ENCODE assay signal across 2 cellular contexts in genomic region chr16:49465661-49466528, GRCh38.
TF ChIP-seq lines count a peak whose summit lies in the region.

No MANE protein-coding gene starts in this region.

TF ChIP-seq in GM23338, 12 proteins besides CTCF, POLR2A, EP300 and RAD21:
- TF ChIP-seq, protein P1, sequence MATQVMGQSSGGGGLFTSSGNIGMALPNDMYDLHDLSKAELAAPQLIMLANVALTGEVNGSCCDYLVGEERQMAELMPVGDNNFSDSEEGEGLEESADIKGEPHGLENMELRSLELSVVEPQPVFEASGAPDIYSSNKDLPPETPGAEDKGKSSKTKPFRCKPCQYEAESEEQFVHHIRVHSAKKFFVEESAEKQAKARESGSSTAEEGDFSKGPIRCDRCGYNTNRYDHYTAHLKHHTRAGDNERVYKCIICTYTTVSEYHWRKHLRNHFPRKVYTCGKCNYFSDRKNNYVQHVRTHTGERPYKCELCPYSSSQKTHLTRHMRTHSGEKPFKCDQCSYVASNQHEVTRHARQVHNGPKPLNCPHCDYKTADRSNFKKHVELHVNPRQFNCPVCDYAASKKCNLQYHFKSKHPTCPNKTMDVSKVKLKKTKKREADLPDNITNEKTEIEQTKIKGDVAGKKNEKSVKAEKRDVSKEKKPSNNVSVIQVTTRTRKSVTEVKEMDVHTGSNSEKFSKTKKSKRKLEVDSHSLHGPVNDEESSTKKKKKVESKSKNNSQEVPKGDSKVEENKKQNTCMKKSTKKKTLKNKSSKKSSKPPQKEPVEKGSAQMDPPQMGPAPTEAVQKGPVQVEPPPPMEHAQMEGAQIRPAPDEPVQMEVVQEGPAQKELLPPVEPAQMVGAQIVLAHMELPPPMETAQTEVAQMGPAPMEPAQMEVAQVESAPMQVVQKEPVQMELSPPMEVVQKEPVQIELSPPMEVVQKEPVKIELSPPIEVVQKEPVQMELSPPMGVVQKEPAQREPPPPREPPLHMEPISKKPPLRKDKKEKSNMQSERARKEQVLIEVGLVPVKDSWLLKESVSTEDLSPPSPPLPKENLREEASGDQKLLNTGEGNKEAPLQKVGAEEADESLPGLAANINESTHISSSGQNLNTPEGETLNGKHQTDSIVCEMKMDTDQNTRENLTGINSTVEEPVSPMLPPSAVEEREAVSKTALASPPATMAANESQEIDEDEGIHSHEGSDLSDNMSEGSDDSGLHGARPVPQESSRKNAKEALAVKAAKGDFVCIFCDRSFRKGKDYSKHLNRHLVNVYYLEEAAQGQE (IDR thresholded peaks at IDR 0.05; ENCODE audit: unreplicated experiment) = no peak
- no peak for TF ChIP-seq CREB1 (CRISPR knock-in tag; IDR thresholded peaks at IDR 0.05; ENCODE audit: low read depth)
- TF ChIP-seq ZNF331 (CRISPR knock-in tag; IDR thresholded peaks at IDR 0.05; ENCODE audit: low read depth) = no peak
- no peak for TF ChIP-seq EZH2 (IDR thresholded peaks at IDR 0.05; ENCODE audit: low read depth, unreplicated experiment)
- TF ChIP-seq EZH2phosphoT487 (IDR thresholded peaks at IDR 0.05; ENCODE audit: unreplicated experiment) = no peak
- TF ChIP-seq STAT1 (IDR thresholded peaks at IDR 0.05; ENCODE audit: unreplicated experiment) = no peak
- TF ChIP-seq ZNF114 (CRISPR knock-in tag; IDR thresholded peaks at IDR 0.05) = no peak
- TF ChIP-seq, protein P2, sequence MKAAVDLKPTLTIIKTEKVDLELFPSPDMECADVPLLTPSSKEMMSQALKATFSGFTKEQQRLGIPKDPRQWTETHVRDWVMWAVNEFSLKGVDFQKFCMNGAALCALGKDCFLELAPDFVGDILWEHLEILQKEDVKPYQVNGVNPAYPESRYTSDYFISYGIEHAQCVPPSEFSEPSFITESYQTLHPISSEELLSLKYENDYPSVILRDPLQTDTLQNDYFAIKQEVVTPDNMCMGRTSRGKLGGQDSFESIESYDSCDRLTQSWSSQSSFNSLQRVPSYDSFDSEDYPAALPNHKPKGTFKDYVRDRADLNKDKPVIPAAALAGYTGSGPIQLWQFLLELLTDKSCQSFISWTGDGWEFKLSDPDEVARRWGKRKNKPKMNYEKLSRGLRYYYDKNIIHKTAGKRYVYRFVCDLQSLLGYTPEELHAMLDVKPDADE (IDR thresholded peaks at IDR 0.05) = no peak
- TF ChIP-seq ZNF462 (CRISPR knock-in tag; IDR thresholded peaks at IDR 0.05) = no peak
- TF ChIP-seq NANOG (IDR thresholded peaks at IDR 0.05; ENCODE audit: borderline replicate concordance) = no peak
- TF ChIP-seq JUNB (IDR thresholded peaks at IDR 0.05; ENCODE audit: unreplicated experiment) = no peak
- TF ChIP-seq POLR2AphosphoS5 (IDR thresholded peaks at IDR 0.05; ENCODE audit: low read depth) = no peak

TF ChIP-seq in HepG2, 621 proteins besides CTCF, POLR2A, EP300 and RAD21:
- TF ChIP-seq, protein P3, sequence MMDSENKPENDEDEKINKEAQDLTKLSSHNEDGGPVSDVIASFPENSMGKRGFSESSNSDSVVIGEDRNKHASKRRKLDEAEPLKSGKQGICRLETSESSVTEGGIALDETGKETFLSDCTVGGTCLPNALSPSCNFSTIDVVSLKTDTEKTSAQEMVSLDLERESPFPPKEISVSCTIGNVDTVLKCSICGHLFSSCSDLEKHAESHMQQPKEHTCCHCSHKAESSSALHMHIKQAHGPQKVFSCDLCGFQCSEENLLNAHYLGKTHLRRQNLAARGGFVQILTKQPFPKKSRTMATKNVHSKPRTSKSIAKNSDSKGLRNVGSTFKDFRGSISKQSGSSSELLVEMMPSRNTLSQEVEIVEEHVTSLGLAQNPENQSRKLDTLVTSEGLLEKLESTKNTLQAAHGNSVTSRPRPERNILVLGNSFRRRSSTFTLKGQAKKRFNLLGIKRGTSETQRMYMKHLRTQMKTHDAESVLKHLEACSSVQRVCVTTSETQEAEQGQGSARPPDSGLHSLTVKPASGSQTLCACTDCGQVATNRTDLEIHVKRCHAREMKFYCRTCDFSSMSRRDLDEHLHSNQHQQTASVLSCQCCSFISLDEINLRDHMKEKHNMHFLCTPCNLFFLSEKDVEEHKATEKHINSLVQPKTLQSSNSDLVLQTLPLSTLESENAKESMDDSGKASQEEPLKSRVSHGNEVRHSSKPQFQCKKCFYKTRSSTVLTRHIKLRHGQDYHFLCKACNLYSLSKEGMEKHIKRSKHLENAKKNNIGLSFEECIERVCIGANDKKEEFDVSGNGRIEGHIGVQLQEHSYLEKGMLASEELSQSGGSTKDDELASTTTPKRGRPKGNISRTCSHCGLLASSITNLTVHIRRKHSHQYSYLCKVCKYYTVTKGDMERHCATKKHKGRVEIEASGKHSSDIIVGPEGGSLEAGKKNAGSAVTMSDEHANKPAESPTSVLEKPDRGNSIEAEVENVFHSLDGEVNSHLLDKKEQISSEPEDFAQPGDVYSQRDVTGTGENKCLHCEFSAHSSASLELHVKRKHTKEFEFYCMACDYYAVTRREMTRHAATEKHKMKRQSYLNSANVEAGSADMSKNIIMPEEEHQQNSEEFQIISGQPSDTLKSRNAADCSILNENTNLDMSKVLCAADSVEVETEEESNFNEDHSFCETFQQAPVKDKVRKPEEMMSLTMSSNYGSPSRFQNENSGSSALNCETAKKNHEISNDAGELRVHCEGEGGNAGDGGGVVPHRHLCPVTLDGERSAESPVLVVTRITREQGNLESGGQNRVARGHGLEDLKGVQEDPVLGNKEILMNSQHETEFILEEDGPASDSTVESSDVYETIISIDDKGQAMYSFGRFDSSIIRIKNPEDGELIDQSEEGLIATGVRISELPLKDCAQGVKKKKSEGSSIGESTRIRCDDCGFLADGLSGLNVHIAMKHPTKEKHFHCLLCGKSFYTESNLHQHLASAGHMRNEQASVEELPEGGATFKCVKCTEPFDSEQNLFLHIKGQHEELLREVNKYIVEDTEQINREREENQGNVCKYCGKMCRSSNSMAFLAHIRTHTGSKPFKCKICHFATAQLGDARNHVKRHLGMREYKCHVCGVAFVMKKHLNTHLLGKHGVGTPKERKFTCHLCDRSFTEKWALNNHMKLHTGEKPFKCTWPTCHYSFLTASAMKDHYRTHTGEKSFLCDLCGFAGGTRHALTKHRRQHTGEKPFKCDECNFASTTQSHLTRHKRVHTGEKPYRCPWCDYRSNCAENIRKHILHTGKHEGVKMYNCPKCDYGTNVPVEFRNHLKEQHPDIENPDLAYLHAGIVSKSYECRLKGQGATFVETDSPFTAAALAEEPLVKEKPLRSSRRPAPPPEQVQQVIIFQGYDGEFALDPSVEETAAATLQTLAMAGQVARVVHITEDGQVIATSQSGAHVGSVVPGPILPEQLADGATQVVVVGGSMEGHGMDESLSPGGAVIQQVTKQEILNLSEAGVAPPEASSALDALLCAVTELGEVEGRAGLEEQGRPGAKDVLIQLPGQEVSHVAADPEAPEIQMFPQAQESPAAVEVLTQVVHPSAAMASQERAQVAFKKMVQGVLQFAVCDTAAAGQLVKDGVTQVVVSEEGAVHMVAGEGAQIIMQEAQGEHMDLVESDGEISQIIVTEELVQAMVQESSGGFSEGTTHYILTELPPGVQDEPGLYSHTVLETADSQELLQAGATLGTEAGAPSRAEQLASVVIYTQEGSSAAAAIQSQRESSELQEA (CRISPR knock-in tag; IDR thresholded peaks at IDR 0.05; ENCODE audit: not compliant biosample characterization) = no peak
- TF ChIP-seq RFX3 (CRISPR knock-in tag; IDR thresholded peaks at IDR 0.05) (no peak), HOXA5 (CRISPR knock-in tag; IDR thresholded peaks at IDR 0.05) (no peak), SMAD9 (CRISPR knock-in tag; IDR thresholded peaks at IDR 0.05) (no peak), HNF4G (IDR thresholded peaks at IDR 0.05; ENCODE audit: borderline replicate concordance, low read depth, low read length) (no peak), HNF4G (CRISPR knock-in tag; IDR thresholded peaks at IDR 0.05; ENCODE audit: borderline replicate concordance, low read depth) (no peak)
- TF ChIP-seq, protein P4, sequence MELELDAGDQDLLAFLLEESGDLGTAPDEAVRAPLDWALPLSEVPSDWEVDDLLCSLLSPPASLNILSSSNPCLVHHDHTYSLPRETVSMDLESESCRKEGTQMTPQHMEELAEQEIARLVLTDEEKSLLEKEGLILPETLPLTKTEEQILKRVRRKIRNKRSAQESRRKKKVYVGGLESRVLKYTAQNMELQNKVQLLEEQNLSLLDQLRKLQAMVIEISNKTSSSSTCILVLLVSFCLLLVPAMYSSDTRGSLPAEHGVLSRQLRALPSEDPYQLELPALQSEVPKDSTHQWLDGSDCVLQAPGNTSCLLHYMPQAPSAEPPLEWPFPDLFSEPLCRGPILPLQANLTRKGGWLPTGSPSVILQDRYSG (CRISPR knock-in tag; IDR thresholded peaks at IDR 0.05) = no peak
